Comparison of ENCODE assay signal across 27 cellular contexts in genomic region chr6:1231941-1232340, GRCh38.
DNase-seq lines count a peak whose midpoint lies in the region; ATAC-seq, FAIRE-seq and TF ChIP-seq lines count a peak whose summit lies in the region.
"Had no signal": no experiment of that assay in that cellular context is flagged by ENCODE, and none has a peak within 500 bp of the region (broad histone marks: within the 10 kb centered on the region; RNA-seq: fewer than 3 reads in every experiment).

No MANE protein-coding gene starts in this region.

- H3K36me3 ChIP-seq in HepG2 (replicated peaks in 1 of 2; ENCODE audit: control insufficient read depth in 1 of 2, insufficient read depth in 2 of 2, low read length in 2 of 2) = no peaks in the 10 kb centered on the region
- no peaks in the 10 kb centered on the region for H3K36me3 ChIP-seq in right lobe of liver
- no peaks in the 10 kb centered on the region for H3K36me3 ChIP-seq in keratinocyte (ENCODE audit: control insufficient read depth in 2 of 2, extremely low read depth in 1 of 2, insufficient read depth in 2 of 2, low read length in 2 of 2)
- H3K36me3 ChIP-seq: BE2C, HAP-1 had no signal

- no peaks in the 10 kb centered on the region for H3K9me1 ChIP-seq in keratinocyte (ENCODE audit: control insufficient read depth, extremely low read depth, insufficient read depth, low read length)

- H3K27me3 ChIP-seq in HepG2 (ENCODE audit: control insufficient read depth in 1 of 2, insufficient read depth in 2 of 2, low read length in 2 of 2) (no peaks in the 10 kb centered on the region; a peak in 1 of 5 replicates), right lobe of liver (no peaks in the 10 kb centered on the region), keratinocyte (ENCODE audit: control insufficient read depth, extremely low read depth, insufficient read depth, low read length) (no peaks in the 10 kb centered on the region)

- no peak overlapping the region for H3K4me3 ChIP-seq in HepG2 (replicated peaks in 1 of 3; ENCODE audit: insufficient read depth in 1 of 3, low read depth in 2 of 3, low read length in 3 of 3)
- no peak overlapping the region for H3K4me3 ChIP-seq in right lobe of liver
- H3K4me3 ChIP-seq in epithelial cell of esophagus (ENCODE audit: low read length) = no peak overlapping the region
- H3K4me3 ChIP-seq in keratinocyte (ENCODE audit: control insufficient read depth in 2 of 3, extremely low read depth in 1 of 3, insufficient read depth in 2 of 3, low read depth in 1 of 3, low read length in 3 of 3) = no peak overlapping the region
- H3K4me3 ChIP-seq: HAP-1, SK-N-MC had no signal

- POLR2A ChIA-PET in HepG2 (lab: Yijun Ruan, JAX) = interaction anchor here (0.9 to 10.5 kb wide), 11 partner anchors 9 to 396 kb away, joined by 3 to 431 read pairs (median 7); partner anchors contain the start of gene FOXQ1

- DNase-seq in HepG2 (ENCODE audit: low spot score) (no peak), right lobe of liver (no peak), epithelial cell of esophagus (ENCODE audit: low read depth) (peak; percentile 87), keratinocyte (ENCODE audit: low read depth, low spot score) (peak; percentile 41), activated gamma-delta T cell (lab: John Stamatoyannopoulos, UW) (no peak)
- DNase-seq in stimulated activated CD4-positive, alpha-beta T cell treated with anti-CD3 and anti-CD28 coated beads, Interleukin-1b, Interleukin-23, amount 100 ng/mL, for 48 hours = no peak
- DNase-seq: 8988T; ACHN; BE2C; CD8-positive, alpha-beta memory T cell; GOT3; HFFc6; KG1; NCI-H1092; NCI-H1417 treated with DMSO at 0.1 percent for 48 hours; NCI-H1694 treated with DMSO at 0.1 percent for 48 hours; NCI-H2081; NCI-H2227 treated with DMSO at 0.1 percent for 48 hours; NCI-H510A; NCI-H69; SIG-M5 had no signal

- dilution Hi-C loops in keratinocyte (cut with MboI; ENCODE audit: extremely low pct_ligation_motif_present, low sequenced_read_pairs) = no loop called here

- FAIRE-seq in HepG2 (lab: Jason Lieb, UNC) = no peak
- peak; percentile 73 for FAIRE-seq in keratinocyte (lab: Jason Lieb, UNC)
- FAIRE-seq: G401.6, HTR-8/SVneo had no signal

- BruUV-seq in HepG2 (replicated peaks; lab: Mats Ljungman, UMichigan) = no TSS peak

- H3K27ac ChIP-seq in HepG2 (ENCODE audit: extremely low read length, insufficient read depth, low read length) (peak overlapping the region; percentile 96), right lobe of liver (no peak overlapping the region), keratinocyte (ENCODE audit: control insufficient read depth, insufficient read depth, low read length) (no peak overlapping the region)
- H3K27ac ChIP-seq: SK-N-MC had no signal

- peaks cover 60% of the 10 kb centered on the region for H3K4me1 ChIP-seq in HepG2 (ENCODE audit: insufficient read depth, low read length)
- peaks cover 0 to 29% (median 8%) of the 10 kb centered on the region in 4 donors for H3K4me1 ChIP-seq in right lobe of liver
- peaks cover 5% of the 10 kb centered on the region for H3K4me1 ChIP-seq in keratinocyte (ENCODE audit: control insufficient read depth, extremely low read depth, insufficient read depth, low read length)
- H3K4me1 ChIP-seq: BE2C, HAP-1 had no signal

- H3K4me2 ChIP-seq in HepG2 (ENCODE audit: low read depth, low read length) (no peak overlapping the region), keratinocyte (ENCODE audit: control insufficient read depth, extremely low read depth, insufficient read depth, low read depth, low read length) (peak overlapping the region; percentile 36)

- in situ Hi-C loops in HepG2 (cut with HindIII; ENCODE audit: extremely low pct_ligation_motif_present, low pct_unique_long_range_greater_than_20kb) = no loop called here

- H2AFZ ChIP-seq in HepG2 (ENCODE audit: low read length) = no peak overlapping the region
- H2AFZ ChIP-seq in keratinocyte (ENCODE audit: control insufficient read depth, low read length) = peak overlapping the region; percentile 5

- TF ChIP-seq POLR2A in HepG2 (IDR thresholded peaks at IDR 0.05; ENCODE audit: insufficient read depth in 1 of 2, low read depth in 2 of 2, low read length in 2 of 2) (no peak), right lobe of liver (IDR thresholded peaks at IDR 0.05) (no peak)

- TF ChIP-seq EP300 in HepG2 (IDR thresholded peaks at IDR 0.05; ENCODE audit: low read depth in 2 of 2, low read length in 2 of 2) (no peak), HepG2 (CRISPR knock-in tag; IDR thresholded peaks at IDR 0.05; ENCODE audit: borderline replicate concordance) (no peak)

- CTCF ChIA-PET in HepG2 (lab: Yijun Ruan, JAX; ENCODE audit: low intra/inter-chr PET ratio, low total read pairs) = no interaction called here

- no peak for TF ChIP-seq RAD21 in HepG2 (CRISPR knock-in tag; IDR thresholded peaks at IDR 0.05)

- no peak for TF ChIP-seq CTCF in HepG2 (CRISPR knock-in tag; IDR thresholded peaks at IDR 0.05)
- TF ChIP-seq CTCF in right lobe of liver (IDR thresholded peaks at IDR 0.05) = no peak
- TF ChIP-seq CTCF in epithelial cell of esophagus (IDR thresholded peaks at IDR 0.05; ENCODE audit: insufficient read depth, low read depth, low read length, missing control alignments) = no peak
- TF ChIP-seq CTCF in keratinocyte (optimal IDR thresholded peaks at IDR 0.05 in 1 of 3, IDR thresholded peaks at IDR 0.05 in 1 of 3, conservative IDR thresholded peaks at IDR 0.05 in 1 of 3; ENCODE audit: extremely low read depth in 1 of 3, insufficient read depth in 2 of 3, low read length in 3 of 3) = no peak

- H3K9me3 ChIP-seq in HepG2 (ENCODE audit: low read length) (no peaks in the 10 kb centered on the region), right lobe of liver (no peaks in the 10 kb centered on the region), keratinocyte (ENCODE audit: control insufficient read depth, low read depth, low read length) (no peaks in the 10 kb centered on the region)
- H3K9me3 ChIP-seq: BE2C, HAP-1 had no signal

- intact Hi-C loops in HepG2 (cut with micrococcal nuclease; ENCODE audit: unreplicated experiment) (loop anchor here (1.0 kb wide), 1 partner anchor 78 kb away; no protein-coding TSS in a partner anchor), right lobe of liver (cut with DNase I) (no loop called here)

- no peak overlapping the region; the same call in 1 of the 2 replicates for H3K9ac ChIP-seq in HepG2 (ENCODE audit: insufficient read depth, low read depth, low read length)
- H3K9ac ChIP-seq in keratinocyte (ENCODE audit: control insufficient read depth, extremely low read depth, insufficient read depth, low read length) = no peak overlapping the region

- H4K20me1 ChIP-seq in HepG2 (ENCODE audit: insufficient read depth, low read length) (no peaks in the 10 kb centered on the region), keratinocyte (ENCODE audit: control insufficient read depth, extremely low read depth, insufficient read depth, low read length) (no peaks in the 10 kb centered on the region)

- ATAC-seq in HepG2 (no peak), right lobe of liver (no peak), GM21619 (IDR thresholded peaks at IDR 0.05; ENCODE audit: unreplicated experiment) (no peak)
- no peak for ATAC-seq in activated CD4-positive, CD25-positive, alpha-beta regulatory T cell treated with anti-CD3 and anti-CD28 coated beads, Interleukin-2, amount 50 U/mL, for 24 hours

- WGBS in HepG2 (ENCODE audit: low lambda C conversion rate) = 97% methylated on average over 4 of the region's 4 CpGs
- WGBS in right lobe of liver (ENCODE audit: insufficient coverage, low coverage, low lambda C conversion rate, missing lambda C conversion rate) = 64% methylated on average over 4 of the region's 4 CpGs

- peaks cover 11% of the 10 kb centered on the region for H3K79me2 ChIP-seq in HepG2 (ENCODE audit: insufficient read depth, low read length)
- no peaks in the 10 kb centered on the region for H3K79me2 ChIP-seq in keratinocyte (ENCODE audit: control insufficient read depth, insufficient read depth, low read length)

TF ChIP-seq in HepG2, 621 proteins besides CTCF, POLR2A, EP300 and RAD21:
- TF ChIP-seq MAFK (conservative IDR thresholded peaks at IDR 0.05 in 1 of 2, IDR thresholded peaks at IDR 0.05 in 1 of 2; ENCODE audit: low read length in 2 of 2) (peak; percentile 15 to 32; a peak in 2 of 4 replicates), ARID3A (IDR thresholded peaks at IDR 0.05; ENCODE audit: low read depth, low read length) (no peak), MAFF (IDR thresholded peaks at IDR 0.05; ENCODE audit: low read depth, low read length) (peak; percentile 41; the same call in 1 of the 2 replicates)

Comparison
In these comparisons a context has a peak if more than half of its experiments do, and no peak if none do; other contexts are left out.
1. DNase-seq: peak in epithelial cell of esophagus (single experiment) and keratinocyte (single experiment); none in HepG2 (single experiment), right lobe of liver (0 of 3), activated gamma-delta T cell (single experiment) and stimulated activated CD4-positive, alpha-beta T cell treated with anti-CD3 and anti-CD28 coated beads, Interleukin-1b, Interleukin-23, amount 100 ng/mL, for 48 hours (single experiment).